Comparison of ENCODE assay signal across 12 cellular contexts in genomic region chr6:34934516-34934915, GRCh38. TPM values are rescaled to one million over a fixed set of nuclear protein-coding genes. Genes with fewer than 3 reads are reported as not detected.
A peak's percentile ranks its signal among the peaks of the same experiment; 100 is the strongest.
DNase-seq lines count a peak whose midpoint lies in the region; ATAC-seq and TF ChIP-seq lines count a peak whose summit lies in the region.
"Had no signal": no experiment of that assay in that cellular context is flagged by ENCODE, and none has a peak within 500 bp of the region (broad histone marks: within the 10 kb centered on the region; RNA-seq: fewer than 3 reads in every experiment).

No MANE protein-coding gene starts in this region.

- intact Hi-C loops in lower leg skin (cut with DNase I; ENCODE audit: low total_unique reads) (no loop called here), tibial artery (cut with DNase I; ENCODE audit: low total_unique reads) (no loop called here)

- peaks cover under 1% of the 10 kb centered on the region for H3K4me1 Mint-ChIP-seq in T-helper 2 cell treated with Interferon-gamma antibody and Interleukin-4, amounts not matched to agents 5 μg/mL and 100 μg/mL, for 36 hours (ENCODE audit: low read depth)
- H3K4me1 Mint-ChIP-seq: nephron progenitor cell had no signal

- peaks cover 0 to 31% (median 9%) of the 10 kb centered on the region in 4 donors for H3K4me1 ChIP-seq in tibial artery

- no peak overlapping the region for H3K27ac Mint-ChIP-seq in T-helper 2 cell treated with Interferon-gamma antibody and Interleukin-4, amounts not matched to agents 5 μg/mL and 100 μg/mL, for 36 hours
- H3K27ac Mint-ChIP-seq: nephron progenitor cell had no signal

- DNase-seq in epithelial cell of esophagus (ENCODE audit: low read depth) = peak; percentile 79
- peak; percentile 62 to 92 for DNase-seq in lower leg skin (ENCODE audit: low spot score in 2 of 2)
- DNase-seq in tibial artery = peak; percentile 76 to 89
- no peak for DNase-seq in 8988T
- no peak for DNase-seq in T-helper 2 cell treated with Interferon-gamma antibody and Interleukin-4, amounts not matched to agents 5 μg/mL and 100 μg/mL, for 36 hours (ENCODE audit: low spot score)
- DNase-seq: activated effector memory CD4-positive, alpha-beta T cell treated with anti-CD3 and anti-CD28 coated beads, Interleukin-2, amount 50 U/mL, for 16 hours; DMS153; NCI-H1694; nephron progenitor cell had no signal

- TF ChIP-seq CTCF in VCaP (conservative IDR thresholded peaks at IDR 0.05) (no peak), epithelial cell of esophagus (IDR thresholded peaks at IDR 0.05; ENCODE audit: insufficient read depth, low read depth, low read length, missing control alignments) (no peak), lower leg skin (IDR thresholded peaks at IDR 0.05) (no peak), tibial artery (IDR thresholded peaks at IDR 0.05) (no peak)

- H3K4me3 Mint-ChIP-seq in T-helper 2 cell treated with Interferon-gamma antibody and Interleukin-4, amounts not matched to agents 5 μg/mL and 100 μg/mL, for 36 hours = no peak overlapping the region
- H3K4me3 Mint-ChIP-seq: nephron progenitor cell had no signal

- H3K9me3 ChIP-seq in tibial artery = no peaks in the 10 kb centered on the region

- WGBS in lower leg skin, 2 donors = 26 to 27% methylated on average over 5 of the region's 5 CpGs

- no peak for ATAC-seq in HG02870 (IDR thresholded peaks at IDR 0.05; ENCODE audit: unreplicated experiment)
- ATAC-seq: activated CD4-positive, CD25-positive, alpha-beta regulatory T cell treated with anti-CD3 and anti-CD28 coated beads, Interleukin-2, amount 50 U/mL, for 24 hours had no signal

- no peaks in the 10 kb centered on the region for H3K9me3 Mint-ChIP-seq in T-helper 2 cell treated with Interferon-gamma antibody and Interleukin-4, amounts not matched to agents 5 μg/mL and 100 μg/mL, for 36 hours
- H3K9me3 Mint-ChIP-seq: nephron progenitor cell had no signal

- H3K27ac ChIP-seq in VCaP = peak overlapping the region; percentile 31; the same call in 1 of the 2 replicates
- H3K27ac ChIP-seq in tibial artery = no peak overlapping the region

- no peaks in the 10 kb centered on the region for H3K36me3 ChIP-seq in tibial artery

- H3K36me3 Mint-ChIP-seq in T-helper 2 cell treated with Interferon-gamma antibody and Interleukin-4, amounts not matched to agents 5 μg/mL and 100 μg/mL, for 36 hours (ENCODE audit: low read depth) = no peaks in the 10 kb centered on the region

- H3K4me3 ChIP-seq in epithelial cell of esophagus (ENCODE audit: low read length) = no peak overlapping the region
- H3K4me3 ChIP-seq in lower leg skin (ENCODE audit: low read depth, poor library complexity, severe bottlenecking) = no peak overlapping the region
- no peak overlapping the region for H3K4me3 ChIP-seq in tibial artery

- no peak for TF ChIP-seq POLR2A in lower leg skin (IDR thresholded peaks at IDR 0.05)

- no peaks in the 10 kb centered on the region for H3K27me3 ChIP-seq in tibial artery

- peaks cover 5% of the 10 kb centered on the region for H3K27me3 Mint-ChIP-seq in T-helper 2 cell treated with Interferon-gamma antibody and Interleukin-4, amounts not matched to agents 5 μg/mL and 100 μg/mL, for 36 hours (ENCODE audit: low read depth)

RNA-seq across cellular contexts. Expression of gene ANKS1A, which starts 45.5 kb away (rescaled TPM):
- 10 to 100 TPM; 22.9 to 27.8 (median 25.3) TPM for total RNA-seq in lower leg skin

RNA-seq across cellular contexts. Expression of gene TAF11, which starts 46.7 kb away (rescaled TPM):
- 10 to 100 TPM; 14.5 to 23.1 (median 18.1) TPM for total RNA-seq in lower leg skin

Comparison
In these comparisons a context has a peak if more than half of its experiments do, and no peak if none do; other contexts are left out.
1. DNase-seq: peak in epithelial cell of esophagus (single experiment), lower leg skin (2 of 2) and tibial artery (2 of 2); none in 8988T (single experiment) and T-helper 2 cell treated with Interferon-gamma antibody and Interleukin-4, amounts not matched to agents 5 μg/mL and 100 μg/mL, for 36 hours (single experiment).